20 cellular contexts compared by ENCODE assay signal in genomic region chr2:101750688-101751087, GRCh38. TPM values are rescaled to one million over a fixed set of nuclear protein-coding genes. Genes with fewer than 3 reads are reported as not detected.
DNase-seq lines count a peak whose midpoint lies in the region; ATAC-seq and TF ChIP-seq lines count a peak whose summit lies in the region.
"Had no signal": no experiment of that assay in that cellular context is flagged by ENCODE, and none has a peak within 500 bp of the region (broad histone marks: within the 10 kb centered on the region; RNA-seq: fewer than 3 reads in every experiment).

No MANE protein-coding gene starts in this region.

- no peak for ATAC-seq in HG02870 (IDR thresholded peaks at IDR 0.05; ENCODE audit: unreplicated experiment)
- ATAC-seq: activated T-helper 17 cell treated with anti-CD3 and anti-CD28 coated beads, Interleukin-2, amount 50 U/mL, for 72 hours; Right ventricle myocardium inferior; sciatic nerve had no signal

- peaks cover 48 to 80% (median 66%) of the 10 kb centered on the region in 4 donors for H3K4me1 Mint-ChIP-seq in CD4-positive, alpha-beta memory T cell
- peaks cover 78% of the 10 kb centered on the region for H3K4me1 Mint-ChIP-seq in CD14-positive monocyte

- peaks cover 83% of the 10 kb centered on the region for H3K79me2 ChIP-seq in PC-9 (ENCODE audit: low read depth)
- peaks cover 78% of the 10 kb centered on the region for H3K79me2 ChIP-seq in osteoblast (ENCODE audit: insufficient read depth, low read length)

- H4K20me1 ChIP-seq in PC-9 (ENCODE audit: insufficient read depth) (peaks cover 23% of the 10 kb centered on the region), osteoblast (ENCODE audit: insufficient read depth, low read length) (peaks cover 56% of the 10 kb centered on the region)

- DNase-seq in CD4-positive, alpha-beta memory T cell, result no peak
- DNase-seq in PC-9 (no peak), epithelial cell of prostate (ENCODE audit: low read depth, low spot score) (no peak), osteoblast (ENCODE audit: insufficient read length, low spot score, missing footprints) (no peak), CD14-positive monocyte (ENCODE audit: low spot score) (no peak), uterus (no peak), iPS-NIHi7 (ENCODE audit: extremely low spot score) (no peak)
- DNase-seq: activated CD4-positive, alpha-beta T cell treated with anti-CD3 and anti-CD28 coated beads for 48 hours; immature natural killer cell; Kasumi-1; NCI-H1105; NCI-H510A; ovary; stimulated activated CD4-positive, alpha-beta T cell treated with anti-CD3 and anti-CD28 coated beads, Interleukin-15, amount 100 ng/mL, for 24 hours had no signal

- no peak overlapping the region for H3K4me3 ChIP-seq in CD4-positive, alpha-beta memory T cell (ENCODE audit: low read length in 2 of 2)
- H3K4me3 ChIP-seq in PC-9 (no peak overlapping the region), osteoblast (ENCODE audit: insufficient read depth, low read length) (no peak overlapping the region), uterus (no peak overlapping the region)
- H3K4me3 ChIP-seq: ovary, thoracic aorta had no signal

- no peak overlapping the region for H2AFZ ChIP-seq in PC-9
- H2AFZ ChIP-seq in osteoblast (ENCODE audit: low read length), result no peak overlapping the region

- peaks cover 58% of the 10 kb centered on the region for H3F3A ChIP-seq in PC-9 (ENCODE audit: insufficient read depth, low read depth)

- no peak for TF ChIP-seq CTCF in PC-9 (conservative IDR thresholded peaks at IDR 0.05)
- TF ChIP-seq CTCF in osteoblast (IDR thresholded peaks at IDR 0.05; ENCODE audit: extremely low read depth, low read depth, low read length), result no peak
- TF ChIP-seq CTCF in CD14-positive monocyte (IDR thresholded peaks at IDR 0.05), result no peak
- no peak for TF ChIP-seq CTCF in uterus (IDR thresholded peaks at IDR 0.05)

- peaks cover 72% of the 10 kb centered on the region for H3K4me1 ChIP-seq in CD4-positive, alpha-beta memory T cell (ENCODE audit: insufficient read depth, low read length)
- H3K4me1 ChIP-seq in PC-9 (replicated peaks; ENCODE audit: insufficient read depth) (peaks cover 41% of the 10 kb centered on the region), osteoblast (ENCODE audit: insufficient read depth, low read length) (peaks cover 74% of the 10 kb centered on the region), uterus (peaks cover 0 to 7% of the 10 kb centered on the region in 2 donors)

- peak overlapping the region in 6 of 7 donors; percentile 2 to 67 (median 34) for H3K27ac Mint-ChIP-seq in CD4-positive, alpha-beta memory T cell
- peak overlapping the region in 3 of 7 donors; percentile 35 to 79 (median 64) for H3K27ac Mint-ChIP-seq in CD14-positive monocyte
- H3K27ac Mint-ChIP-seq: activated T-helper 17 cell treated with anti-CD3 and anti-CD28 coated beads, Interleukin-2, amount 50 U/mL, for 72 hours; dendritic cell treated with granulocyte-macrophage colony-stimulating factor and Interleukin-4, amounts not matched to agents 40 ng/mL and 50 ng/mL, for 4 days had no signal

- intact Hi-C loops in CD4-positive, alpha-beta memory T cell (cut with micrococcal nuclease), result no loop called here
- intact Hi-C loops in PC-9 (cut with micrococcal nuclease; ENCODE audit: unreplicated experiment), result no loop called here
- intact Hi-C loops in CD14-positive monocyte (cut with micrococcal nuclease), result no loop called here
- intact Hi-C loops in uterus (cut with DNase I; ENCODE audit: low total_unique reads), result no loop called here

- no peak overlapping the region for H3K4me2 ChIP-seq in PC-9
- peak overlapping the region; percentile 72 for H3K4me2 ChIP-seq in osteoblast (ENCODE audit: insufficient read depth, low read length)

- peak overlapping the region in 2 of 8 donors; percentile 21 to 46 for H3K4me3 Mint-ChIP-seq in CD4-positive, alpha-beta memory T cell
- H3K4me3 Mint-ChIP-seq in CD14-positive monocyte, result no peak overlapping the region
- H3K4me3 Mint-ChIP-seq: activated T-helper 17 cell treated with anti-CD3 and anti-CD28 coated beads, Interleukin-2, amount 50 U/mL, for 72 hours; dendritic cell treated with granulocyte-macrophage colony-stimulating factor and Interleukin-4, amounts not matched to agents 40 ng/mL and 50 ng/mL, for 4 days; immature natural killer cell had no signal

- no peak overlapping the region for H3K27ac ChIP-seq in CD4-positive, alpha-beta memory T cell (ENCODE audit: low read depth, low read length)
- H3K27ac ChIP-seq in PC-9 (0 out of 2 replicates have a peak overlapping the region, but pooled peaks have one; percentile 11), epithelial cell of prostate (peak overlapping the region; percentile 29), osteoblast (ENCODE audit: low read depth, low read length) (peak overlapping the region; percentile 78), uterus (no peak overlapping the region)
- H3K27ac ChIP-seq: ovary had no signal

- TF ChIP-seq POLR2A in uterus (IDR thresholded peaks at IDR 0.05), result no peak

- H3K9me3 Mint-ChIP-seq in CD4-positive, alpha-beta memory T cell, result no peaks in the 10 kb centered on the region
- H3K9me3 Mint-ChIP-seq in CD14-positive monocyte, result no peaks in the 10 kb centered on the region
- H3K9me3 Mint-ChIP-seq: activated T-helper 17 cell treated with anti-CD3 and anti-CD28 coated beads, Interleukin-2, amount 50 U/mL, for 72 hours; dendritic cell treated with granulocyte-macrophage colony-stimulating factor and Interleukin-4, amounts not matched to agents 40 ng/mL and 50 ng/mL, for 4 days; immature natural killer cell had no signal

- no TSS peak for BruUV-seq in PC-9 (replicated peaks; lab: Mats Ljungman, UMichigan)

- no peaks in the 10 kb centered on the region for H3K27me3 Mint-ChIP-seq in CD4-positive, alpha-beta memory T cell
- no peaks in the 10 kb centered on the region for H3K27me3 Mint-ChIP-seq in CD14-positive monocyte (ENCODE audit: low read depth in 3 of 3)
- H3K27me3 Mint-ChIP-seq: activated T-helper 17 cell treated with anti-CD3 and anti-CD28 coated beads, Interleukin-2, amount 50 U/mL, for 72 hours; dendritic cell treated with granulocyte-macrophage colony-stimulating factor and Interleukin-4, amounts not matched to agents 40 ng/mL and 50 ng/mL, for 4 days had no signal

- H3K27me3 ChIP-seq in CD4-positive, alpha-beta memory T cell (ENCODE audit: insufficient read depth, low read length), result no peaks in the 10 kb centered on the region
- no peaks in the 10 kb centered on the region for H3K27me3 ChIP-seq in PC-9 (ENCODE audit: insufficient read depth, low read depth)
- H3K27me3 ChIP-seq in osteoblast (ENCODE audit: insufficient read depth, low read length), result no peaks in the 10 kb centered on the region
- no peaks in the 10 kb centered on the region for H3K27me3 ChIP-seq in uterus
- H3K27me3 ChIP-seq: ovary had no signal

- CTCF ChIA-PET in CD4-positive, alpha-beta memory T cell (lab: Charles Lee; ENCODE audit: partially characterized antibody), result no interaction called here
- CTCF ChIA-PET in PC-9 (lab: Charles Lee), result no interaction called here

- no peaks in the 10 kb centered on the region for H3K9me2 ChIP-seq in PC-9 (ENCODE audit: insufficient read depth)

- POLR2A ChIA-PET in CD4-positive, alpha-beta memory T cell (lab: Charles Lee; ENCODE audit: partially characterized antibody), result interaction anchor here (0.6 kb wide), 2 partner anchors 100 to 372 kb away, joined by 3 to 7 read pairs; no protein-coding TSS in a partner anchor
- POLR2A ChIA-PET in PC-9 (lab: Charles Lee; ENCODE audit: unreplicated experiment), result no interaction called here

- peaks cover 3 to 5% of the 10 kb centered on the region in 2 donors for H3K36me3 Mint-ChIP-seq in CD4-positive, alpha-beta memory T cell
- H3K36me3 Mint-ChIP-seq in CD14-positive monocyte, result peaks cover 3 to 5% of the 10 kb centered on the region in 2 donors
- H3K36me3 Mint-ChIP-seq: immature natural killer cell had no signal

- no peaks in the 10 kb centered on the region for H3K36me3 ChIP-seq in CD4-positive, alpha-beta memory T cell (ENCODE audit: insufficient read depth, low read length)
- H3K36me3 ChIP-seq in PC-9 (ENCODE audit: low read depth) (no peaks in the 10 kb centered on the region), osteoblast (ENCODE audit: insufficient read depth, low read length) (no peaks in the 10 kb centered on the region), uterus (no peaks in the 10 kb centered on the region)
- H3K36me3 ChIP-seq: ovary, thoracic aorta had no signal

- H3K9me3 ChIP-seq in CD4-positive, alpha-beta memory T cell (ENCODE audit: control insufficient read depth in 1 of 2, low read length in 2 of 2), result no peaks in the 10 kb centered on the region
- H3K9me3 ChIP-seq in PC-9 (ENCODE audit: insufficient read depth, low read depth) (no peaks in the 10 kb centered on the region), osteoblast (ENCODE audit: low read depth, low read length) (no peaks in the 10 kb centered on the region), uterus (no peaks in the 10 kb centered on the region)
- H3K9me3 ChIP-seq: ovary, thoracic aorta had no signal

RNA-seq across cellular contexts. Expression of gene MAP4K4, which starts 53.2 kb away (rescaled TPM):
- total RNA-seq in CD4-positive, alpha-beta memory T cell, result 100 to 1,000 TPM; 105 to 114 TPM
- polyA plus RNA-seq in CD4-positive, alpha-beta memory T cell, result 10 to 100 TPM in 1 of 2 donors, 1 to 10 TPM in 1; 2.4 to 18.9 TPM
- total RNA-seq in PC-9 (2021), result 100 and 129 TPM in 2 replicates
- total RNA-seq in osteoblast, result 231 and 287 TPM in 2 replicates
- 1 to 10 TPM; 5.3 to 8.7 TPM for polyA plus RNA-seq in CD14-positive monocyte
- total RNA-seq in uterus, result 10 to 100 TPM; 17.9 to 87.2 (median 55.4) TPM

Comparison
In these comparisons a context has a peak if more than half of its experiments do, and no peak if none do; other contexts are left out.
1. H3K27ac ChIP-seq: peak in PC-9 (single experiment), epithelial cell of prostate (single experiment) and osteoblast (single experiment); none in CD4-positive, alpha-beta memory T cell (single experiment) and uterus (0 of 2).